ENCODE assay signal across 9 cellular contexts in the genomic region with DNA sequence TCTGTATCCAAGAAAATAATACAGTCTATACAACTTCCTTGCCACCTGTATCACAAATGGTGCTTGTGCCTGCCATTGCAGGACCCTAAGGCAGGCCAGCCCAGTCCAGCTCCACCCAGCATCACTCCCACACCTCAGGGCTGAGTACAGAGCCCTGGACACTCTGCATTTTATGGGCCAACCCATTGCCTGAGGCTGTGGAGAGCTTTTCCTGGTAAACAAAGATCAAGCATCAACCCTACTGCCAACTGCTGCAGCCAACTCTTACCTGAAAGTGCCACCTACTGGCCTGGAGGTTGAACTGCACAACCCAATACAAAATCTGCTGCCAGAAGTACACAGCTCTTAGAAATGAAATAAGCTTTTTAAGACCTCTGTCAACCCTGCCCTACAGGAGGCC.
DNase-seq lines count a peak whose midpoint lies in the region; ATAC-seq, FAIRE-seq and TF ChIP-seq lines count a peak whose summit lies in the region.
"Had no signal": no experiment of that assay in that cellular context is flagged by ENCODE, and none has a peak within 500 bp of the region (broad histone marks: within the 10 kb centered on the region; RNA-seq: fewer than 3 reads in every experiment).

No MANE protein-coding gene starts in this region.

- DNase-seq in ELF-1 (ENCODE audit: low read depth, low spot score) (peak; percentile 95), SK-N-DZ (ENCODE audit: low spot score) (peak; percentile 11), kidney glomerular epithelial cell (lab: John Stamatoyannopoulos, UW) (peak; percentile 5), AG20443 (ENCODE audit: low spot score) (no peak), D721Med (ENCODE audit: insufficient read length, low spot score) (no peak), stomach (no peak)

- TF ChIP-seq CTCF in D721Med (IDR thresholded peaks at IDR 0.05; ENCODE audit: insufficient read depth, missing control alignments) (no peak), stomach (IDR thresholded peaks at IDR 0.05) (peak in 1 of 7 experiments; percentile 11)

- no peak overlapping the region for H3K27ac ChIP-seq in stomach
- H3K27ac ChIP-seq: HL-60 had no signal

- H3K4me1 ChIP-seq in stomach = no peaks in the 10 kb centered on the region

- peak; percentile 68 for ATAC-seq in HG02610 (IDR thresholded peaks at IDR 0.05; ENCODE audit: unreplicated experiment)
- no peak for ATAC-seq in HG03196 (IDR thresholded peaks at IDR 0.05; ENCODE audit: unreplicated experiment)

- H3K4me3 ChIP-seq in stomach = no peak overlapping the region

- no peak for FAIRE-seq in D721Med (lab: Jason Lieb, UNC)

- H3K9me3 ChIP-seq in stomach = peaks cover 0 to 24% (median 17%) of the 10 kb centered on the region in 4 donors

- no peak for TF ChIP-seq EP300 in stomach (IDR thresholded peaks at IDR 0.05)

- no peak for TF ChIP-seq POLR2A in stomach (IDR thresholded peaks at IDR 0.05)

- H3K27me3 ChIP-seq in stomach = no peaks in the 10 kb centered on the region

- no peaks in the 10 kb centered on the region for H3K36me3 ChIP-seq in stomach

- intact Hi-C loops in stomach (cut with DNase I; ENCODE audit: low total_unique reads) = no loop called here

Comparison
In these comparisons a context has a peak if more than half of its experiments do, and no peak if none do; other contexts are left out.
1. DNase-seq: peak in ELF-1 (single experiment), SK-N-DZ (single experiment) and kidney glomerular epithelial cell (single experiment); none in AG20443 (single experiment), D721Med (single experiment) and stomach (single experiment).